In the genomic region with DNA sequence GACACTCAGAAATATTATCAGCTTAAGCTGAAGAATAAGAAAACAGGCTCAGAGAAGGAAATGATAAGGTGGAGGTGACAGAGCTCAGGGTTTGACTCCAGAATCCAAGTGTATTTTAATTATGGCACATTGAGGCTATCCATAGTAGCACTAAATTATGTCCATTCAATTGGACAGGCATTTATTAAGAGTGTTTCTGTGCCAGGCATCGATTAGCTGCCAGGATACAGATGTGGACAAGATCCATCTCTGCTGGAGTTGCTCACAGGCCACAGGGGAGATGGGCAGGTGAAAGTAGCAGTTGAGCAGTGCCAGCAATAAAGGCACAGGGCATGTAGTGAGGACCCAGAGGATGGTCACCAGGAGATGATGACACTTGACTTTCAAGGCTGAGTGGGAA, we compare ENCODE assay signal across 20 cellular contexts.
"Had no signal": no experiment of that assay in that cellular context is flagged by ENCODE, and none has a peak within 500 bp of the region (broad histone marks: within the 10 kb centered on the region; RNA-seq: fewer than 3 reads in every experiment).

No MANE protein-coding gene starts in this region.

- H2AFZ ChIP-seq: neural progenitor cell had no signal

- H3K27me3 ChIP-seq: gastrocnemius medialis, neural progenitor cell, testis, uterus had no signal

- H3K4me1 ChIP-seq: testis, uterus had no signal

- H3K36me3 ChIP-seq: esophagus squamous epithelium, gastrocnemius medialis, neural progenitor cell, uterus had no signal

- ATAC-seq: stimulated activated naive B cell treated with anti-CD40 and anti-IgM and Interleukin-4, amounts not matched to agents 10 μg/mL and 1 μg/mL and 100 μg/mL, for 72 hours had no signal

- H3K4me3 ChIP-seq: esophagus squamous epithelium, gastrocnemius medialis, neural progenitor cell, testis, uterus had no signal

- H3K4me2 ChIP-seq: neural progenitor cell had no signal

- H3K4me1 Mint-ChIP-seq: activated naive CD8-positive, alpha-beta T cell treated with anti-CD3 and anti-CD28 coated beads for 36 hours; memory B cell; naive B cell; stimulated activated naive B cell treated with anti-CD40 and anti-IgM and Interleukin-4, amounts not matched to agents 10 μg/mL and 1 μg/mL and 100 μg/mL, for 72 hours had no signal

- H3K27ac ChIP-seq: esophagus squamous epithelium, neural progenitor cell, testis, uterus had no signal

- H3K27ac Mint-ChIP-seq: activated naive CD8-positive, alpha-beta T cell treated with anti-CD3 and anti-CD28 coated beads for 36 hours; memory B cell; naive B cell; neural progenitor cell; stimulated activated naive B cell treated with anti-CD40 and anti-IgM and Interleukin-4, amounts not matched to agents 10 μg/mL and 1 μg/mL and 100 μg/mL, for 72 hours had no signal

- H3K9me3 ChIP-seq: esophagus squamous epithelium, gastrocnemius medialis, testis, uterus had no signal

- H3K27me3 Mint-ChIP-seq: memory B cell; naive B cell; stimulated activated naive B cell treated with anti-CD40 and anti-IgM and Interleukin-4, amounts not matched to agents 10 μg/mL and 1 μg/mL and 100 μg/mL, for 72 hours had no signal

- H3K36me3 Mint-ChIP-seq: activated naive CD8-positive, alpha-beta T cell treated with anti-CD3 and anti-CD28 coated beads for 36 hours; memory B cell; naive B cell; stimulated activated naive B cell treated with anti-CD40 and anti-IgM and Interleukin-4, amounts not matched to agents 10 μg/mL and 1 μg/mL and 100 μg/mL, for 72 hours had no signal

- H3K9ac ChIP-seq: neural progenitor cell had no signal

- DNase-seq: activated CD4-positive, alpha-beta T cell treated with anti-CD3 and anti-CD28 coated beads for 4 hours; activated CD4-positive, alpha-beta T cell treated with anti-CD3 and anti-CD28 coated beads, Interleukin-2, amount 50 U/mL, for 48 hours; activated CD4-positive, CD25-positive, alpha-beta regulatory T cell; activated naive CD4-positive, alpha-beta T cell treated with Interleukin-2 at 50 U/mL for 16 hours; activated naive CD8-positive, alpha-beta T cell treated with anti-CD3 and anti-CD28 coated beads for 36 hours; activated T-cell treated with anti-CD3 and anti-CD28 coated beads, Interleukin-2, amount 50 U/mL, for 48 hours; central memory CD4-positive, alpha-beta T cell; esophagus squamous epithelium; gastrocnemius medialis; left ventricle myocardium superior; naive B cell; retina; stimulated activated CD4-positive, alpha-beta T cell treated with anti-CD3 and anti-CD28 coated beads, Interleukin-2, amount 100 ng/mL, for 48 hours; stimulated activated CD8-positive, alpha-beta memory T cell treated with anti-CD3 and anti-CD28 coated beads, Interleukin-4, amount 100 ng/mL, for 48 hours; stimulated activated naive B cell treated with anti-CD40 and anti-IgM and Interleukin-4, amounts not matched to agents 10 μg/mL and 1 μg/mL and 100 μg/mL, for 72 hours; testis; trophoblast cell; uterus had no signal

- H3K4me3 Mint-ChIP-seq: activated naive CD8-positive, alpha-beta T cell treated with anti-CD3 and anti-CD28 coated beads for 36 hours; memory B cell; naive B cell; neural progenitor cell; stimulated activated naive B cell treated with anti-CD40 and anti-IgM and Interleukin-4, amounts not matched to agents 10 μg/mL and 1 μg/mL and 100 μg/mL, for 72 hours had no signal
